Comparison of ENCODE assay signal across 12 cellular contexts in the genomic region with DNA sequence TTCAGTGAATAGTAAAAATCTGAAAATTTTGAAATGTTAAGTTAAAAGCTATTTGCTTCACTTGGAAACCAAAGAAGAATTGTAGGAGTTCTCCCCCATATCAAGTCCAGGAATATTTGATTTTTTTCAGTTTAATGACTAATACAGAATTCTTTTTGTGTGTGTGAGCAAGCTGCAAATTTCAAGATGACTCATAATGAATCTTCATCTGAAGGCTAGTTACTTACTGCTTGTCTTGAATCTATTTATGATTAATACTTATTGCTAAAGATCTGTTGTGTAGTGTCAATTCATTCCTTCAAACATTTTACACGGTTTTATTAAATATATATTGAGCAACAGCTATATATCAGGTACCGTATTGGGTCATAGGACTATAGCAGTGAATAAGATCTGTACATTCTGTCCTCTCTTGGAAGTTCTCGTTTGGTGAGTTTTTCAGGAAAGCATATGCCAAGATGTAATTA. TPM values are rescaled to one million over a fixed set of nuclear protein-coding genes. Genes with fewer than 3 reads are reported as not detected.
DNase-seq lines count a peak whose midpoint lies in the region; ATAC-seq, FAIRE-seq and TF ChIP-seq lines count a peak whose summit lies in the region.
"Had no signal": no experiment of that assay in that cellular context is flagged by ENCODE, and none has a peak within 500 bp of the region (broad histone marks: within the 10 kb centered on the region; RNA-seq: fewer than 3 reads in every experiment).

No MANE protein-coding gene starts in this region.

- H3K27me3 ChIP-seq in adipocyte (replicated peaks; ENCODE audit: control insufficient read depth, insufficient read depth, low read length) (no peaks in the 10 kb centered on the region), keratinocyte (ENCODE audit: control insufficient read depth, extremely low read depth, insufficient read depth, low read length) (no peaks in the 10 kb centered on the region), body of pancreas (no peaks in the 10 kb centered on the region)
- H3K27me3 ChIP-seq: right lobe of liver had no signal

- no peak overlapping the region for H2AFZ ChIP-seq in keratinocyte (ENCODE audit: control insufficient read depth, low read length)

- H4K20me1 ChIP-seq in keratinocyte (ENCODE audit: control insufficient read depth, extremely low read depth, insufficient read depth, low read length): no peaks in the 10 kb centered on the region

- 47 to 49% methylated on average over 3 of the region's 3 CpGs for WGBS in body of pancreas, 2 donors

- H3K4me3 ChIP-seq in adipocyte (ENCODE audit: low read length) (peak overlapping the region; percentile 69), keratinocyte (ENCODE audit: control insufficient read depth in 2 of 3, extremely low read depth in 1 of 3, insufficient read depth in 2 of 3, low read depth in 1 of 3, low read length in 3 of 3) (no peak overlapping the region), body of pancreas (no peak overlapping the region)
- H3K4me3 ChIP-seq: left ventricle myocardium inferior, right lobe of liver had no signal

- TF ChIP-seq POLR2A in body of pancreas (IDR thresholded peaks at IDR 0.05): no peak

- no peaks in the 10 kb centered on the region for H3K79me2 ChIP-seq in keratinocyte (ENCODE audit: control insufficient read depth, insufficient read depth, low read length)

- no peaks in the 10 kb centered on the region for H3K9me1 ChIP-seq in keratinocyte (ENCODE audit: control insufficient read depth, extremely low read depth, insufficient read depth, low read length)

- H3K9ac ChIP-seq in adipocyte (ENCODE audit: low read length): peak overlapping the region; percentile 73
- no peak overlapping the region for H3K9ac ChIP-seq in keratinocyte (ENCODE audit: control insufficient read depth, extremely low read depth, insufficient read depth, low read length)

- H3K4me1 ChIP-seq in adipocyte (ENCODE audit: control insufficient read depth, insufficient read depth, low read length) (peaks cover 44% of the 10 kb centered on the region), keratinocyte (ENCODE audit: control insufficient read depth, extremely low read depth, insufficient read depth, low read length) (peaks cover 29% of the 10 kb centered on the region), body of pancreas (no peaks in the 10 kb centered on the region)
- H3K4me1 ChIP-seq: left ventricle myocardium inferior, right lobe of liver had no signal

- ATAC-seq in HG02840 (IDR thresholded peaks at IDR 0.05; ENCODE audit: low FRiP score, unreplicated experiment): peak; percentile 59
- no peak for ATAC-seq in body of pancreas
- ATAC-seq: CD8-positive, alpha-beta T cell; right lobe of liver had no signal

- peak; percentile 51 for DNase-seq in COLO829 (ENCODE audit: low spot score)
- peak; percentile 69 for DNase-seq in adipocyte (ENCODE audit: low read depth)
- DNase-seq in keratinocyte (ENCODE audit: low read depth, low spot score): peak; percentile 68
- no peak for DNase-seq in NCI-H510A (lab: John Stamatoyannopoulos, UW)
- no peak for DNase-seq in head of caudate nucleus
- no peak for DNase-seq in D341Med (ENCODE audit: low spot score)
- no peak for DNase-seq in body of pancreas
- DNase-seq: CD8-positive, alpha-beta T cell; left ventricle myocardium inferior; right lobe of liver had no signal

- H3K4me2 ChIP-seq in keratinocyte (ENCODE audit: control insufficient read depth, extremely low read depth, insufficient read depth, low read depth, low read length): peak overlapping the region; percentile 60

- dilution Hi-C loops in keratinocyte (cut with MboI; ENCODE audit: extremely low pct_ligation_motif_present, low sequenced_read_pairs): no loop called here

- intact Hi-C loops in head of caudate nucleus (cut with DNase I): no loop called here
- intact Hi-C loops in body of pancreas (cut with DNase I): no loop called here

- H3K9me3 ChIP-seq in adipocyte (ENCODE audit: control insufficient read depth, low read length): peaks cover 7% of the 10 kb centered on the region
- H3K9me3 ChIP-seq in keratinocyte (ENCODE audit: control insufficient read depth, low read depth, low read length): no peaks in the 10 kb centered on the region
- no peaks in the 10 kb centered on the region for H3K9me3 ChIP-seq in body of pancreas
- H3K9me3 ChIP-seq: right lobe of liver had no signal

- TF ChIP-seq CTCF in keratinocyte (optimal IDR thresholded peaks at IDR 0.05 in 1 of 3, IDR thresholded peaks at IDR 0.05 in 1 of 3, conservative IDR thresholded peaks at IDR 0.05 in 1 of 3; ENCODE audit: extremely low read depth in 1 of 3, insufficient read depth in 2 of 3, low read length in 3 of 3) (no peak), body of pancreas (IDR thresholded peaks at IDR 0.05) (no peak)

- peak overlapping the region; percentile 60 for H3K27ac ChIP-seq in keratinocyte (ENCODE audit: control insufficient read depth, insufficient read depth, low read length)
- H3K27ac ChIP-seq in body of pancreas: no peak overlapping the region
- H3K27ac ChIP-seq: left ventricle myocardium inferior, right lobe of liver, VCaP had no signal

- H3K36me3 ChIP-seq in adipocyte (ENCODE audit: control insufficient read depth, insufficient read depth, low read length, severe bottlenecking): no peaks in the 10 kb centered on the region
- H3K36me3 ChIP-seq in keratinocyte (ENCODE audit: control insufficient read depth in 2 of 2, extremely low read depth in 1 of 2, insufficient read depth in 2 of 2, low read length in 2 of 2): no peaks in the 10 kb centered on the region
- no peaks in the 10 kb centered on the region for H3K36me3 ChIP-seq in body of pancreas (replicated peaks in 1 of 2; ENCODE audit: insufficient read depth in 1 of 2, low read depth in 2 of 2)
- H3K36me3 ChIP-seq: left ventricle myocardium inferior, right lobe of liver had no signal

- no peak for FAIRE-seq in keratinocyte (lab: Jason Lieb, UNC)

RNA-seq across cellular contexts. Expression of a gene that starts 47.8 kb away (rescaled TPM):
- 5.3 to 10.2 TPM (median 9.4 TPM) in 3 replicates for polyA plus RNA-seq in keratinocyte
- 0.90 TPM for polyA plus RNA-seq in keratinocyte (2011; ENCODE audit: low read depth)
- 5.7 and 5.9 TPM in 2 replicates for polyA plus RNA-seq in keratinocyte (2011; cell fraction: cytosol; rRNA removed)
- polyA plus RNA-seq in keratinocyte (2011; cell fraction: nucleus; rRNA removed): 8.0 and 8.9 TPM in 2 replicates
- 0.73 and 9.6 TPM in 2 replicates for polyA plus RNA-seq in keratinocyte (2012; ENCODE audit: low replicate concordance)
- polyA minus RNA-seq in keratinocyte: 6.7 to 10.6 TPM (median 6.8 TPM) in 3 replicates
- polyA minus RNA-seq in keratinocyte (2011; cell fraction: cytosol; rRNA and poly(A)+ RNA removed): 7.1 TPM
- polyA minus RNA-seq in keratinocyte (2011; cell fraction: nucleus; rRNA and poly(A)+ RNA removed): 5.5 and 7.4 TPM in 2 replicates
- 10 to 100 TPM; 10.9 to 15.8 TPM for total RNA-seq in body of pancreas
- total RNA-seq: CD8-positive, alpha-beta T cell had no signal

Comparison
In these comparisons a context has a peak if more than half of its experiments do, and no peak if none do; other contexts are left out.
1. DNase-seq: peak in COLO829 (single experiment), adipocyte (single experiment) and keratinocyte (single experiment); none in NCI-H510A (single experiment), head of caudate nucleus (0 of 42), D341Med (single experiment) and body of pancreas (0 of 4).